ENCODE assay signal across 1 cellular context in the genomic region with DNA sequence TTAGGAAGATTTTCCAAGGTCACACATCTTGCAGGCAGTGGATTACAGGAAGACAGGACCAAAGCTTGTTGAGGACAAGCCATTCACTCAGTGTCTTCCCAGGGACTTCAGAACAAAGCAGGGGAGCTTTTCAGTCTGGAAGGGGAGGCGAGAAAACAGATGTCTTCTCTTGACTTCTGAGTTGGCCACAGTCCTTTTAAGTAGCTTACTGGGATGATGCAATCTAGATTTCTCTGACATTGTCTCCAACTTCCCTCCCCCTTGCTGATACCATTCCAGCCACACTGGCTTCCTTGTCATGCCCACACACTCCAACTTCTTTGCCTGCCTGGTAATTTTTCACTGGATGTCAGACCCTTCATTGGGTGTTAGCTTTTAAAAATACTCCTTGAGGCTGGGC.
A peak's percentile ranks its signal among the peaks of the same experiment; 100 is the strongest.
TF ChIP-seq lines count a peak whose summit lies in the region.

No MANE protein-coding gene starts in this region.

TF ChIP-seq in K562, 482 proteins besides CTCF, POLR2A, EP300 and RAD21 (continued from another document and continues in another):
- TF ChIP-seq, protein P1, sequence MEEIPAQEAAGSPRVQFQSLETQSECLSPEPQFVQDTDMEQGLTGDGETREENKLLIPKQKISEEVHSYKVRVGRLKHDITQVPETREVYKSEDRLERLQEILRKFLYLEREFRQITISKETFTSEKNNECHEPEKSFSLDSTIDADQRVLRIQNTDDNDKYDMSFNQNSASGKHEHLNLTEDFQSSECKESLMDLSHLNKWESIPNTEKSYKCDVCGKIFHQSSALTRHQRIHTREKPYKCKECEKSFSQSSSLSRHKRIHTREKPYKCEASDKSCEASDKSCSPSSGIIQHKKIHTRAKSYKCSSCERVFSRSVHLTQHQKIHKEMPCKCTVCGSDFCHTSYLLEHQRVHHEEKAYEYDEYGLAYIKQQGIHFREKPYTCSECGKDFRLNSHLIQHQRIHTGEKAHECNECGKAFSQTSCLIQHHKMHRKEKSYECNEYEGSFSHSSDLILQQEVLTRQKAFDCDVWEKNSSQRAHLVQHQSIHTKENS (CRISPR knock-in tag; IDR thresholded peaks at IDR 0.05): no peak
- TF ChIP-seq E2F3 (CRISPR knock-in tag; IDR thresholded peaks at IDR 0.05) (no peak), IFI16 (CRISPR knock-in tag; IDR thresholded peaks at IDR 0.05) (no peak), MNT (conservative IDR thresholded peaks at IDR 0.05) (no peak), SRSF3 (IDR thresholded peaks at IDR 0.05; ENCODE audit: insufficient read depth, low read length) (no peak), MBD2 (IDR thresholded peaks at IDR 0.05; ENCODE audit: borderline replicate concordance, low read depth) (no peak), MTA3 (IDR thresholded peaks at IDR 0.05; ENCODE audit: borderline replicate concordance) (0 out of 2 replicates have a peak, but pooled peaks have one; percentile 31), KLF1 (tag; IDR thresholded peaks at IDR 0.05) (no peak), PHB2 (IDR thresholded peaks at IDR 0.05; ENCODE audit: low read depth) (no peak), ZC3H4 (CRISPR knock-in tag; IDR thresholded peaks at IDR 0.05; ENCODE audit: borderline replicate concordance) (no peak), ZNF717 (CRISPR knock-in tag; IDR thresholded peaks at IDR 0.05) (no peak), ZKSCAN1 (IDR thresholded peaks at IDR 0.05; ENCODE audit: low read depth, low read length) (no peak), CEBPG (CRISPR knock-in tag; IDR thresholded peaks at IDR 0.05) (peak; percentile 93), CEBPG (tag; conservative IDR thresholded peaks at IDR 0.05 in 1 of 2, IDR thresholded peaks at IDR 0.05 in 1 of 2) (peak; percentile 98 to 99), MIER1 (IDR thresholded peaks at IDR 0.05; ENCODE audit: low read depth) (no peak), NFRKB (IDR thresholded peaks at IDR 0.05; ENCODE audit: low read depth) (peak; percentile 81; the same call in 1 of the 2 replicates), ZNF121 (CRISPR knock-in tag; conservative IDR thresholded peaks at IDR 0.05) (no peak), BDP1 (IDR thresholded peaks at IDR 0.05; ENCODE audit: insufficient read depth, insufficient read length) (no peak), HIVEP1 (CRISPR knock-in tag; IDR thresholded peaks at IDR 0.05) (no peak), ZNF224 (CRISPR knock-in tag; IDR thresholded peaks at IDR 0.05) (no peak), ZNF589 (CRISPR knock-in tag; IDR thresholded peaks at IDR 0.05; ENCODE audit: low read depth) (no peak; the same call in 1 of the 2 replicates), ZNF507 (tag; conservative IDR thresholded peaks at IDR 0.05) (no peak), C11orf30 (IDR thresholded peaks at IDR 0.05; ENCODE audit: low read depth) (no peak), FOXJ3 (CRISPR knock-in tag; IDR thresholded peaks at IDR 0.05) (no peak), ZNF639 (CRISPR knock-in tag; conservative IDR thresholded peaks at IDR 0.05 in 1 of 2, IDR thresholded peaks at IDR 0.05 in 1 of 2) (no peak), SP1 (CRISPR knock-in tag; IDR thresholded peaks at IDR 0.05) (no peak), BCL6 (CRISPR knock-in tag; IDR thresholded peaks at IDR 0.05) (no peak), FUS (optimal IDR thresholded peaks at IDR 0.05; ENCODE audit: low read depth, low read length) (no peak), CTBP1 (IDR thresholded peaks at IDR 0.05; ENCODE audit: borderline replicate concordance) (no peak), GATAD2B (IDR thresholded peaks at IDR 0.05; ENCODE audit: borderline replicate concordance) (no peak), L3MBTL2 (IDR thresholded peaks at IDR 0.05) (peak; percentile 58), IRF1 (CRISPR knock-in tag; IDR thresholded peaks at IDR 0.05; ENCODE audit: borderline replicate concordance) (no peak), ZNF644 (tag; IDR thresholded peaks at IDR 0.05; ENCODE audit: low read depth) (no peak), RFX7 (CRISPR knock-in tag; IDR thresholded peaks at IDR 0.05) (no peak), RBM25 (IDR thresholded peaks at IDR 0.05; ENCODE audit: low read depth, low read length, severe bottlenecking) (no peak), ZNF551 (CRISPR knock-in tag; IDR thresholded peaks at IDR 0.05) (no peak), RHOXF2B (CRISPR knock-in tag; conservative IDR thresholded peaks at IDR 0.05) (no peak), FOXO4 (CRISPR knock-in tag; IDR thresholded peaks at IDR 0.05) (no peak), FOXJ2 (tag; IDR thresholded peaks at IDR 0.05) (no peak), CBX1 (IDR thresholded peaks at IDR 0.05; ENCODE audit: low read depth) (no peak), RFX5 (IDR thresholded peaks at IDR 0.05; ENCODE audit: low read depth, low read length) (no peak), RERE (CRISPR knock-in tag; IDR thresholded peaks at IDR 0.05; ENCODE audit: borderline replicate concordance) (no peak), CLOCK (CRISPR knock-in tag; IDR thresholded peaks at IDR 0.05; ENCODE audit: borderline replicate concordance) (no peak), ZNF778 (CRISPR knock-in tag; IDR thresholded peaks at IDR 0.05) (no peak), NONO (IDR thresholded peaks at IDR 0.05; ENCODE audit: low read depth in 2 of 2, low read length in 1 of 2) (no peak), ZNF143 (CRISPR knock-in tag; IDR thresholded peaks at IDR 0.05) (no peak), TEAD2 (tag; IDR thresholded peaks at IDR 0.05) (no peak), THRAP3 (IDR thresholded peaks at IDR 0.05; ENCODE audit: borderline replicate concordance) (no peak), XRCC3 (IDR thresholded peaks at IDR 0.05) (no peak)
- TF ChIP-seq, protein P2, sequence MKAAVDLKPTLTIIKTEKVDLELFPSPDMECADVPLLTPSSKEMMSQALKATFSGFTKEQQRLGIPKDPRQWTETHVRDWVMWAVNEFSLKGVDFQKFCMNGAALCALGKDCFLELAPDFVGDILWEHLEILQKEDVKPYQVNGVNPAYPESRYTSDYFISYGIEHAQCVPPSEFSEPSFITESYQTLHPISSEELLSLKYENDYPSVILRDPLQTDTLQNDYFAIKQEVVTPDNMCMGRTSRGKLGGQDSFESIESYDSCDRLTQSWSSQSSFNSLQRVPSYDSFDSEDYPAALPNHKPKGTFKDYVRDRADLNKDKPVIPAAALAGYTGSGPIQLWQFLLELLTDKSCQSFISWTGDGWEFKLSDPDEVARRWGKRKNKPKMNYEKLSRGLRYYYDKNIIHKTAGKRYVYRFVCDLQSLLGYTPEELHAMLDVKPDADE (conservative IDR thresholded peaks at IDR 0.05; ENCODE audit: control insufficient read depth, low read depth, low read length): no peak
- TF ChIP-seq, protein P3, sequence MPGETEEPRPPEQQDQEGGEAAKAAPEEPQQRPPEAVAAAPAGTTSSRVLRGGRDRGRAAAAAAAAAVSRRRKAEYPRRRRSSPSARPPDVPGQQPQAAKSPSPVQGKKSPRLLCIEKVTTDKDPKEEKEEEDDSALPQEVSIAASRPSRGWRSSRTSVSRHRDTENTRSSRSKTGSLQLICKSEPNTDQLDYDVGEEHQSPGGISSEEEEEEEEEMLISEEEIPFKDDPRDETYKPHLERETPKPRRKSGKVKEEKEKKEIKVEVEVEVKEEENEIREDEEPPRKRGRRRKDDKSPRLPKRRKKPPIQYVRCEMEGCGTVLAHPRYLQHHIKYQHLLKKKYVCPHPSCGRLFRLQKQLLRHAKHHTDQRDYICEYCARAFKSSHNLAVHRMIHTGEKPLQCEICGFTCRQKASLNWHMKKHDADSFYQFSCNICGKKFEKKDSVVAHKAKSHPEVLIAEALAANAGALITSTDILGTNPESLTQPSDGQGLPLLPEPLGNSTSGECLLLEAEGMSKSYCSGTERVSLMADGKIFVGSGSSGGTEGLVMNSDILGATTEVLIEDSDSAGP (CRISPR knock-in tag; IDR thresholded peaks at IDR 0.05): no peak
